12 cellular contexts compared by ENCODE assay signal in genomic region chr14:23566112-23566781, GRCh38. TPM values are rescaled to one million over a fixed set of nuclear protein-coding genes. Genes with fewer than 3 reads are reported as not detected.
DNase-seq lines count a peak whose midpoint lies in the region; ATAC-seq and TF ChIP-seq lines count a peak whose summit lies in the region.
"Had no signal": no experiment of that assay in that cellular context is flagged by ENCODE, and none has a peak within 500 bp of the region (broad histone marks: within the 10 kb centered on the region; RNA-seq: fewer than 3 reads in every experiment).

No MANE protein-coding gene starts in this region.

- H3K9me2 ChIP-seq in Karpas-422 (replicated peaks; ENCODE audit: insufficient read depth, low read length), result no peaks in the 10 kb centered on the region

- H3K36me3 ChIP-seq in Karpas-422 (ENCODE audit: insufficient read depth, low read length), result peaks cover 25% of the 10 kb centered on the region; the same call in 1 of the 2 replicates

- no peaks in the 10 kb centered on the region for H3K27me3 Mint-ChIP-seq in CD14-positive monocyte (ENCODE audit: low read depth in 3 of 3)
- H3K27me3 Mint-ChIP-seq in central memory CD8-positive, alpha-beta T cell, result no peaks in the 10 kb centered on the region
- peaks cover 3% of the 10 kb centered on the region for H3K27me3 Mint-ChIP-seq in nephron (ENCODE audit: low read depth)

- H3K9ac ChIP-seq in Karpas-422 (ENCODE audit: low read length), result peak overlapping the region; percentile 87

- peak overlapping the region; percentile 67; the same call in 1 of the 2 replicates for H3K27ac ChIP-seq in Karpas-422 (ENCODE audit: low read length)

- peaks cover 0 to 3% (median 0%) of the 10 kb centered on the region in 7 donors for H3K9me3 Mint-ChIP-seq in CD14-positive monocyte
- H3K9me3 Mint-ChIP-seq in central memory CD8-positive, alpha-beta T cell, result no peaks in the 10 kb centered on the region
- no peaks in the 10 kb centered on the region for H3K9me3 Mint-ChIP-seq in nephron

- H3K4me3 ChIP-seq in Karpas-422 (ENCODE audit: low read length), result peak overlapping the region; percentile 88

- H3K4me2 ChIP-seq in Karpas-422 (ENCODE audit: low read depth, low read length, poor library complexity, severe bottlenecking), result peak overlapping the region; percentile 92

- ATAC-seq in central memory CD8-positive, alpha-beta T cell (replicated peaks; ENCODE audit: extremely low read depth, poor library complexity, severe bottlenecking), result no peak
- no peak for ATAC-seq in GM18867 (IDR thresholded peaks at IDR 0.05; ENCODE audit: unreplicated experiment)
- no peak for ATAC-seq in HG02852 (IDR thresholded peaks at IDR 0.05; ENCODE audit: unreplicated experiment)
- no peak for ATAC-seq in sciatic nerve
- no peak for ATAC-seq in GM19395 (IDR thresholded peaks at IDR 0.05; ENCODE audit: unreplicated experiment)

- H3K27me3 ChIP-seq in Karpas-422 (ENCODE audit: low read length), result no peaks in the 10 kb centered on the region

- peaks cover 23% of the 10 kb centered on the region for H3K79me2 ChIP-seq in Karpas-422 (ENCODE audit: low read length)

- DNase-seq in CD14-positive monocyte (ENCODE audit: low spot score) (no peak), Karpas-422 (no peak), sciatic nerve (ENCODE audit: low spot score) (no peak)
- DNase-seq in central memory CD8-positive, alpha-beta T cell (ENCODE audit: low spot score in 2 of 2), result no peak
- DNase-seq: GDM1, GOT3 had no signal

- intact Hi-C loops in CD14-positive monocyte (cut with micrococcal nuclease) (loop anchor here in 1 of 2 donors (10.0 kb wide), 1 partner anchor 241 kb away; the partner anchor contains the start of gene PABPN1), sciatic nerve (cut with DNase I) (loop anchor here (10.0 kb wide), 1 partner anchor 241 kb away; the partner anchor contains the start of gene PABPN1)

- H3K9me3 ChIP-seq in Karpas-422 (ENCODE audit: low read length), result no peaks in the 10 kb centered on the region

- H2AFZ ChIP-seq in Karpas-422 (ENCODE audit: low read length), result no peak overlapping the region

- H3K4me3 Mint-ChIP-seq in CD14-positive monocyte (peak overlapping the region; percentile 100), nephron (peak overlapping the region; percentile 95 to 99 (median 99))
- peak overlapping the region; percentile 98 for H3K4me3 Mint-ChIP-seq in central memory CD8-positive, alpha-beta T cell

- H3K36me3 Mint-ChIP-seq in CD14-positive monocyte, result peaks cover 34 to 48% of the 10 kb centered on the region in 2 donors
- peaks cover 21% of the 10 kb centered on the region for H3K36me3 Mint-ChIP-seq in central memory CD8-positive, alpha-beta T cell (ENCODE audit: insufficient read depth)
- H3K36me3 Mint-ChIP-seq in nephron (ENCODE audit: low read depth), result peaks cover 17% of the 10 kb centered on the region

- no peaks in the 10 kb centered on the region; the same call in 1 of the 2 replicates for H4K20me1 ChIP-seq in Karpas-422 (ENCODE audit: insufficient read depth, low read depth, low read length)

- peak overlapping the region in 4 of 7 donors; percentile 13 to 95 (median 54) for H3K27ac Mint-ChIP-seq in CD14-positive monocyte
- H3K27ac Mint-ChIP-seq in central memory CD8-positive, alpha-beta T cell (ENCODE audit: low read depth), result peak overlapping the region; percentile 97
- peak overlapping the region; percentile 86 to 98 (median 94) for H3K27ac Mint-ChIP-seq in nephron

- H3K4me1 ChIP-seq in Karpas-422 (ENCODE audit: low read length), result peaks cover 34% of the 10 kb centered on the region

- H3K4me1 Mint-ChIP-seq in CD14-positive monocyte (peaks cover 50% of the 10 kb centered on the region), nephron (peaks cover 29% of the 10 kb centered on the region)
- peaks cover 37% of the 10 kb centered on the region for H3K4me1 Mint-ChIP-seq in central memory CD8-positive, alpha-beta T cell

- TF ChIP-seq CTCF in CD14-positive monocyte (IDR thresholded peaks at IDR 0.05), result no peak
- no peak for TF ChIP-seq CTCF in nephron (IDR thresholded peaks at IDR 0.05; ENCODE audit: unreplicated experiment in 3 of 3)

RNA-seq across cellular contexts. Expression of gene AP1G2, which starts 1.3 kb away (rescaled TPM):
- polyA plus RNA-seq in CD14-positive monocyte, result 10 to 100 TPM; 32.2 to 37.0 TPM
- total RNA-seq in Karpas-422 (2014; rRNA removed; shearing (Covaris generic); ENCODE audit: low replicate concordance), result 207 and 248 TPM in 2 replicates
- 59.6 TPM for total RNA-seq in sciatic nerve

RNA-seq across cellular contexts. Expression of gene THTPA, which starts 10.2 kb away (rescaled TPM):
- polyA plus RNA-seq in CD14-positive monocyte, result 10 to 100 TPM; 15.3 to 17.0 TPM
- 16.2 and 57.5 TPM in 2 replicates for total RNA-seq in Karpas-422 (2014; rRNA removed; shearing (Covaris generic); ENCODE audit: low replicate concordance)
- 19.7 TPM for total RNA-seq in sciatic nerve

RNA-seq across cellular contexts. Expression of gene JPH4, which starts 12.3 kb away (rescaled TPM):
- polyA plus RNA-seq in CD14-positive monocyte, result 1 to 10 TPM; 3.7 to 4.1 TPM
- total RNA-seq in Karpas-422 (2014; rRNA removed; shearing (Covaris generic); ENCODE audit: low replicate concordance), result 0.29 TPM in 1 of 2 replicates, not detected in the other
- 0.85 TPM for total RNA-seq in sciatic nerve
- total RNA-seq: myocyte; T-helper 2 cell treated with Interferon-gamma antibody and Interleukin-4, amounts not matched to agents 100 ng/mL and 5 ng/mL, for 36 hours had no signal

RNA-seq across cellular contexts. Expression of gene ZFHX2, which starts 14.7 kb away (rescaled TPM):
- under 1 TPM in 1 of 2 donors, not detected in 1; 0.07 TPM for polyA plus RNA-seq in CD14-positive monocyte
- total RNA-seq in Karpas-422 (2014; rRNA removed; shearing (Covaris generic); ENCODE audit: low replicate concordance), result 0.07 and 0.32 TPM in 2 replicates
- 7.4 TPM for total RNA-seq in sciatic nerve
